Comparison of ENCODE assay signal across 8 cellular contexts in genomic region chr6:89371849-89372505, GRCh38. TPM values are rescaled to one million over a fixed set of nuclear protein-coding genes. Genes with fewer than 3 reads are reported as not detected.
A peak's percentile ranks its signal among the peaks of the same experiment; 100 is the strongest.
DNase-seq lines count a peak whose midpoint lies in the region; ATAC-seq and TF ChIP-seq lines count a peak whose summit lies in the region.

No MANE protein-coding gene starts in this region.

- no peaks in the 10 kb centered on the region for H4K20me1 ChIP-seq in PC-9 (ENCODE audit: insufficient read depth)
- no peaks in the 10 kb centered on the region for H4K20me1 ChIP-seq in fibroblast of lung (ENCODE audit: control insufficient read depth, extremely low read depth, insufficient read depth, low read length)
- no peaks in the 10 kb centered on the region for H4K20me1 ChIP-seq in neural progenitor cell (ENCODE audit: low read depth)

- H3K4me3 Mint-ChIP-seq in neural progenitor cell = no peak overlapping the region

- no peak overlapping the region for H3K27ac ChIP-seq in PC-9
- no peak overlapping the region for H3K27ac ChIP-seq in fibroblast of lung (ENCODE audit: insufficient read depth, low read length)
- H3K27ac ChIP-seq in neural progenitor cell = no peak overlapping the region
- peak overlapping the region; percentile 61 for H3K27ac ChIP-seq in substantia nigra (ENCODE audit: low read depth, low read length, poor library complexity, severe bottlenecking)

- CTCF ChIA-PET in PC-9 (lab: Charles Lee) = interaction anchor here (0.5 to 1.0 kb wide), 7 partner anchors 24 to 1040 kb away, joined by 3 to 9 read pairs (median 4); no protein-coding TSS in a partner anchor

- TF ChIP-seq CTCF in PC-9 (conservative IDR thresholded peaks at IDR 0.05) (peak; percentile 82), fibroblast of lung (conservative IDR thresholded peaks at IDR 0.05 in 1 of 2, IDR thresholded peaks at IDR 0.05 in 1 of 2; ENCODE audit: low read depth in 1 of 2, low read length in 2 of 2) (peak; percentile 90 to 92), neural progenitor cell (IDR thresholded peaks at IDR 0.05) (peak; percentile 99)

- intact Hi-C loops in PC-9 (cut with micrococcal nuclease; ENCODE audit: unreplicated experiment) = loop anchor here (1.0 kb wide), 1 partner anchor 238 kb away; no protein-coding TSS in a partner anchor

- DNase-seq in DMS153 treated with DMSO at 0.1 percent for 48 hours (lab: John Stamatoyannopoulos, UW; ENCODE audit: unreplicated experiment) = peak; percentile 81
- DNase-seq in HPDE6-E6E7 (ENCODE audit: extremely low spot score) = peak; percentile 77
- DNase-seq in PC-9 = peak in 1 of 2 experiments; percentile 64
- peak; percentile 84 for DNase-seq in activated T-cell treated with anti-CD3 and anti-CD28 coated beads, Interleukin-2, amount 50 U/mL, for 1 hour
- peak; percentile 35 to 36 for DNase-seq in fibroblast of lung (ENCODE audit: low read depth in 2 of 2)
- peak; percentile 84 for DNase-seq in neural progenitor cell (ENCODE audit: low spot score)
- DNase-seq in substantia nigra (lab: John Stamatoyannopoulos, UW) = peak; percentile 30 to 94 (median 77)

- no peak overlapping the region for H3K4me2 ChIP-seq in PC-9
- no peak overlapping the region for H3K4me2 ChIP-seq in fibroblast of lung (ENCODE audit: extremely low read depth, insufficient read depth, low read length)
- no peak overlapping the region for H3K4me2 ChIP-seq in neural progenitor cell

- no peaks in the 10 kb centered on the region for H3K36me3 Mint-ChIP-seq in neural progenitor cell

- H2AFZ ChIP-seq in PC-9 (no peak overlapping the region), fibroblast of lung (ENCODE audit: low read length) (no peak overlapping the region), neural progenitor cell (replicated peaks) (peak overlapping the region; percentile 60)

- H3F3A ChIP-seq in PC-9 (ENCODE audit: insufficient read depth, low read depth) = peaks cover 5% of the 10 kb centered on the region; the same call in 1 of the 2 replicates
- peaks cover 29% of the 10 kb centered on the region for H3F3A ChIP-seq in neural progenitor cell (ENCODE audit: low read depth)

- H3K4me1 ChIP-seq in PC-9 (replicated peaks; ENCODE audit: insufficient read depth) (peaks cover 15% of the 10 kb centered on the region), fibroblast of lung (ENCODE audit: control insufficient read depth, extremely low read depth, insufficient read depth, low read length) (peaks cover 2% of the 10 kb centered on the region), neural progenitor cell (peaks cover 12% of the 10 kb centered on the region)

- no peaks in the 10 kb centered on the region for H3K9me3 Mint-ChIP-seq in neural progenitor cell

- H3K9me3 ChIP-seq in PC-9 (ENCODE audit: insufficient read depth, low read depth) (no peaks in the 10 kb centered on the region), fibroblast of lung (ENCODE audit: control insufficient read depth, insufficient read depth, low read depth, low read length) (no peaks in the 10 kb centered on the region), neural progenitor cell (ENCODE audit: low read depth) (no peaks in the 10 kb centered on the region)

- H3K4me1 Mint-ChIP-seq in neural progenitor cell = peaks cover 23% of the 10 kb centered on the region

- no peaks in the 10 kb centered on the region for H3K27me3 Mint-ChIP-seq in neural progenitor cell (ENCODE audit: insufficient read depth, low read depth)

- no peaks in the 10 kb centered on the region for H3K9me2 ChIP-seq in PC-9 (ENCODE audit: insufficient read depth)

- POLR2A ChIA-PET in PC-9 (lab: Charles Lee; ENCODE audit: unreplicated experiment) = no interaction called here

- H3K79me2 ChIP-seq in PC-9 (ENCODE audit: low read depth) = no peaks in the 10 kb centered on the region
- H3K79me2 ChIP-seq in fibroblast of lung (ENCODE audit: control insufficient read depth, insufficient read depth, low read length) = no peaks in the 10 kb centered on the region
- H3K79me2 ChIP-seq in neural progenitor cell (ENCODE audit: low read depth) = no peaks in the 10 kb centered on the region

- H3K9ac ChIP-seq in fibroblast of lung (ENCODE audit: insufficient read depth, low read length) (no peak overlapping the region), neural progenitor cell (no peak overlapping the region)

- H3K4me3 ChIP-seq in PC-9 = no peak overlapping the region
- no peak overlapping the region for H3K4me3 ChIP-seq in fibroblast of lung (replicated peaks in 1 of 4; ENCODE audit: control extremely low read depth in 1 of 4, insufficient read depth in 1 of 4, low read depth in 3 of 4, low read length in 4 of 4)
- H3K4me3 ChIP-seq in neural progenitor cell = no peak overlapping the region

- ATAC-seq in GM21381 (IDR thresholded peaks at IDR 0.05; ENCODE audit: unreplicated experiment) = peak; percentile 73

- no peak overlapping the region for H3K27ac Mint-ChIP-seq in neural progenitor cell

- H3K36me3 ChIP-seq in PC-9 (ENCODE audit: low read depth) (no peaks in the 10 kb centered on the region), fibroblast of lung (ENCODE audit: control insufficient read depth, insufficient read depth, low read length) (no peaks in the 10 kb centered on the region), neural progenitor cell (no peaks in the 10 kb centered on the region)

- no TSS peak for BruUV-seq in PC-9 (replicated peaks; lab: Mats Ljungman, UMichigan)

- H3K27me3 ChIP-seq in PC-9 (ENCODE audit: insufficient read depth, low read depth) = no peaks in the 10 kb centered on the region
- no peaks in the 10 kb centered on the region for H3K27me3 ChIP-seq in fibroblast of lung (ENCODE audit: control insufficient read depth, insufficient read depth, low read length)
- no peaks in the 10 kb centered on the region for H3K27me3 ChIP-seq in neural progenitor cell

RNA-seq across cellular contexts. Expression of gene UBE2J1, which starts 19.5 kb away (rescaled TPM):
- total RNA-seq in PC-9 (2021) (19.8 and 29.0 TPM in 2 replicates), fibroblast of lung (22.6 and 27.6 TPM in 2 replicates), neural progenitor cell (ENCODE audit: low replicate concordance) (27.4 and 43.0 TPM in 2 replicates)
- polyA plus RNA-seq in fibroblast of lung = 45.1 and 53.6 TPM in 2 replicates
- 30.7 and 35.1 TPM in 2 replicates for polyA plus RNA-seq in fibroblast of lung (2012)
- polyA minus RNA-seq in fibroblast of lung (ENCODE audit: low replicate concordance) = 7.5 and 8.2 TPM in 2 replicates

RNA-seq across cellular contexts. Expression of gene RRAGD, which starts 40.1 kb away (rescaled TPM):
- total RNA-seq in PC-9 (2021) (0.18 TPM in 1 of 2 replicates, not detected in the other), fibroblast of lung (1.8 TPM in 2 replicates), neural progenitor cell (ENCODE audit: low replicate concordance) (18.6 and 20.7 TPM in 2 replicates)
- polyA plus RNA-seq in fibroblast of lung = 0.07 and 0.08 TPM in 2 replicates
- 0.23 TPM in 1 of 2 replicates, not detected in the other for polyA plus RNA-seq in fibroblast of lung (2012)
- not detected in 2 replicates for polyA minus RNA-seq in fibroblast of lung (ENCODE audit: low replicate concordance)

RNA-seq across cellular contexts. Expression of gene GABRR2, which starts 56.9 kb away (rescaled TPM):
- total RNA-seq in PC-9 (2021) (0.52 TPM in 1 of 2 replicates, not detected in the other), fibroblast of lung (0.17 and 0.26 TPM in 2 replicates), neural progenitor cell (ENCODE audit: low replicate concordance) (0.28 TPM in 1 of 2 replicates, not detected in the other)
- 0.05 TPM in 2 replicates for polyA plus RNA-seq in fibroblast of lung
- 0.07 TPM in 1 of 2 replicates, not detected in the other for polyA plus RNA-seq in fibroblast of lung (2012)
- polyA minus RNA-seq in fibroblast of lung (ENCODE audit: low replicate concordance) = not detected in 2 replicates
